Comparison of ENCODE assay signal across 1 cellular context in genomic region chr2:219331560-219332213, GRCh38.
TF ChIP-seq lines count a peak whose summit lies in the region.

No MANE protein-coding gene starts in this region.

TF ChIP-seq in HepG2, 621 proteins besides CTCF, POLR2A, EP300 and RAD21 (continued from another document and continues in another):
- TF ChIP-seq, protein P1, sequence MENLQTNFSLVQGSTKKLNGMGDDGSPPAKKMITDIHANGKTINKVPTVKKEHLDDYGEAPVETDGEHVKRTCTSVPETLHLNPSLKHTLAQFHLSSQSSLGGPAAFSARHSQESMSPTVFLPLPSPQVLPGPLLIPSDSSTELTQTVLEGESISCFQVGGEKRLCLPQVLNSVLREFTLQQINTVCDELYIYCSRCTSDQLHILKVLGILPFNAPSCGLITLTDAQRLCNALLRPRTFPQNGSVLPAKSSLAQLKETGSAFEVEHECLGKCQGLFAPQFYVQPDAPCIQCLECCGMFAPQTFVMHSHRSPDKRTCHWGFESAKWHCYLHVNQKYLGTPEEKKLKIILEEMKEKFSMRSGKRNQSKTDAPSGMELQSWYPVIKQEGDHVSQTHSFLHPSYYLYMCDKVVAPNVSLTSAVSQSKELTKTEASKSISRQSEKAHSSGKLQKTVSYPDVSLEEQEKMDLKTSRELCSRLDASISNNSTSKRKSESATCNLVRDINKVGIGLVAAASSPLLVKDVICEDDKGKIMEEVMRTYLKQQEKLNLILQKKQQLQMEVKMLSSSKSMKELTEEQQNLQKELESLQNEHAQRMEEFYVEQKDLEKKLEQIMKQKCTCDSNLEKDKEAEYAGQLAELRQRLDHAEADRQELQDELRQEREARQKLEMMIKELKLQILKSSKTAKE (CRISPR knock-in tag; IDR thresholded peaks at IDR 0.05; ENCODE audit: borderline replicate concordance), result peak; percentile 21; the same call in 1 of the 2 replicates
- peak; percentile 97 for TF ChIP-seq STAT5B (CRISPR knock-in tag; IDR thresholded peaks at IDR 0.05)
- peak; percentile 77; the same call in 1 of the 2 replicates for TF ChIP-seq ATF5 (CRISPR knock-in tag; IDR thresholded peaks at IDR 0.05; ENCODE audit: low read depth)
- TF ChIP-seq, protein P2, sequence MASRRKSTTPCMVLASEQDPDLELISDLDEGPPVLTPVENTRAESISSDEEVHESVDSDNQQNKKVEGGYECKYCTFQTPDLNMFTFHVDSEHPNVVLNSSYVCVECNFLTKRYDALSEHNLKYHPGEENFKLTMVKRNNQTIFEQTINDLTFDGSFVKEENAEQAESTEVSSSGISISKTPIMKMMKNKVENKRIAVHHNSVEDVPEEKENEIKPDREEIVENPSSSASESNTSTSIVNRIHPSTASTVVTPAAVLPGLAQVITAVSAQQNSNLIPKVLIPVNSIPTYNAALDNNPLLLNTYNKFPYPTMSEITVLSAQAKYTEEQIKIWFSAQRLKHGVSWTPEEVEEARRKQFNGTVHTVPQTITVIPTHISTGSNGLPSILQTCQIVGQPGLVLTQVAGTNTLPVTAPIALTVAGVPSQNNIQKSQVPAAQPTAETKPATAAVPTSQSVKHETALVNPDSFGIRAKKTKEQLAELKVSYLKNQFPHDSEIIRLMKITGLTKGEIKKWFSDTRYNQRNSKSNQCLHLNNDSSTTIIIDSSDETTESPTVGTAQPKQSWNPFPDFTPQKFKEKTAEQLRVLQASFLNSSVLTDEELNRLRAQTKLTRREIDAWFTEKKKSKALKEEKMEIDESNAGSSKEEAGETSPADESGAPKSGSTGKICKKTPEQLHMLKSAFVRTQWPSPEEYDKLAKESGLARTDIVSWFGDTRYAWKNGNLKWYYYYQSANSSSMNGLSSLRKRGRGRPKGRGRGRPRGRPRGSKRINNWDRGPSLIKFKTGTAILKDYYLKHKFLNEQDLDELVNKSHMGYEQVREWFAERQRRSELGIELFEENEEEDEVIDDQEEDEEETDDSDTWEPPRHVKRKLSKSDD (CRISPR knock-in tag; IDR thresholded peaks at IDR 0.05; ENCODE audit: low read depth), result peak; percentile 71
- TF ChIP-seq ZNF546 (CRISPR knock-in tag; conservative IDR thresholded peaks at IDR 0.05), result peak; percentile 76; the same call in 1 of the 2 replicates
- TF ChIP-seq PCBP1 (IDR thresholded peaks at IDR 0.05; ENCODE audit: borderline replicate concordance, low read depth, low read length), result no peak
- peak; percentile 88; the same call in 1 of the 2 replicates for TF ChIP-seq ATF6 (CRISPR knock-in tag; conservative IDR thresholded peaks at IDR 0.05)
- 0 out of 2 replicates have a peak, but pooled peaks have one; percentile 30 for TF ChIP-seq ZNF136 (CRISPR knock-in tag; IDR thresholded peaks at IDR 0.05; ENCODE audit: low read depth)
- TF ChIP-seq ZNF564 (CRISPR knock-in tag; IDR thresholded peaks at IDR 0.05), result no peak
- TF ChIP-seq, protein P3, sequence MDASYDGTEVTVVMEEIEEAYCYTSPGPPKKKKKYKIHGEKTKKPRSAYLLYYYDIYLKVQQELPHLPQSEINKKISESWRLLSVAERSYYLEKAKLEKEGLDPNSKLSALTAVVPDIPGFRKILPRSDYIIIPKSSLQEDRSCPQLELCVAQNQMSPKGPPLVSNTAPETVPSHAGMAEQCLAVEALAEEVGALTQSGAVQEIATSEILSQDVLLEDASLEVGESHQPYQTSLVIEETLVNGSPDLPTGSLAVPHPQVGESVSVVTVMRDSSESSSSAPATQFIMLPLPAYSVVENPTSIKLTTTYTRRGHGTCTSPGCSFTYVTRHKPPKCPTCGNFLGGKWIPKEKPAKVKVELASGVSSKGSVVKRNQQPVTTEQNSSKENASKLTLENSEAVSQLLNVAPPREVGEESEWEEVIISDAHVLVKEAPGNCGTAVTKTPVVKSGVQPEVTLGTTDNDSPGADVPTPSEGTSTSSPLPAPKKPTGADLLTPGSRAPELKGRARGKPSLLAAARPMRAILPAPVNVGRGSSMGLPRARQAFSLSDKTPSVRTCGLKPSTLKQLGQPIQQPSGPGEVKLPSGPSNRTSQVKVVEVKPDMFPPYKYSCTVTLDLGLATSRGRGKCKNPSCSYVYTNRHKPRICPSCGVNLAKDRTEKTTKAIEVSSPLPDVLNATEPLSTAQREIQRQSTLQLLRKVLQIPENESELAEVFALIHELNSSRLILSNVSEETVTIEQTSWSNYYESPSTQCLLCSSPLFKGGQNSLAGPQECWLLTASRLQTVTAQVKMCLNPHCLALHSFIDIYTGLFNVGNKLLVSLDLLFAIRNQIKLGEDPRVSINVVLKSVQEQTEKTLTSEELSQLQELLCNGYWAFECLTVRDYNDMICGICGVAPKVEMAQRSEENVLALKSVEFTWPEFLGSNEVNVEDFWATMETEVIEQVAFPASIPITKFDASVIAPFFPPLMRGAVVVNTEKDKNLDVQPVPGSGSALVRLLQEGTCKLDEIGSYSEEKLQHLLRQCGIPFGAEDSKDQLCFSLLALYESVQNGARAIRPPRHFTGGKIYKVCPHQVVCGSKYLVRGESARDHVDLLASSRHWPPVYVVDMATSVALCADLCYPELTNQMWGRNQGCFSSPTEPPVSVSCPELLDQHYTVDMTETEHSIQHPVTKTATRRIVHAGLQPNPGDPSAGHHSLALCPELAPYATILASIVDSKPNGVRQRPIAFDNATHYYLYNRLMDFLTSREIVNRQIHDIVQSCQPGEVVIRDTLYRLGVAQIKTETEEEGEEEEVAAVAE (CRISPR knock-in tag; IDR thresholded peaks at IDR 0.05; ENCODE audit: borderline replicate concordance), result peak; percentile 93; the same call in 1 of the 2 replicates
- TF ChIP-seq IRF2 (CRISPR knock-in tag; IDR thresholded peaks at IDR 0.05), result peak; percentile 76; the same call in 1 of the 2 replicates
- peak; percentile 57; the same call in 1 of the 2 replicates for TF ChIP-seq ZNF660 (CRISPR knock-in tag; IDR thresholded peaks at IDR 0.05; ENCODE audit: borderline replicate concordance, low read depth)
- peak; percentile 95; the same call in 1 of the 2 replicates for TF ChIP-seq KLF15 (CRISPR knock-in tag; IDR thresholded peaks at IDR 0.05; ENCODE audit: borderline replicate concordance)
- peak; percentile 50; the same call in 1 of the 2 replicates for TF ChIP-seq ZNF777 (CRISPR knock-in tag; IDR thresholded peaks at IDR 0.05)
- no peak for TF ChIP-seq ZNF34 (CRISPR knock-in tag; IDR thresholded peaks at IDR 0.05; ENCODE audit: borderline replicate concordance)
- no peak for TF ChIP-seq TBX3 (IDR thresholded peaks at IDR 0.05; ENCODE audit: borderline replicate concordance)
- TF ChIP-seq ZMAT3 (CRISPR knock-in tag; conservative IDR thresholded peaks at IDR 0.05), result peak; percentile 91
- peak; percentile 40; the same call in 1 of the 2 replicates for TF ChIP-seq ZFY (CRISPR knock-in tag; IDR thresholded peaks at IDR 0.05)
- TF ChIP-seq, protein P4, sequence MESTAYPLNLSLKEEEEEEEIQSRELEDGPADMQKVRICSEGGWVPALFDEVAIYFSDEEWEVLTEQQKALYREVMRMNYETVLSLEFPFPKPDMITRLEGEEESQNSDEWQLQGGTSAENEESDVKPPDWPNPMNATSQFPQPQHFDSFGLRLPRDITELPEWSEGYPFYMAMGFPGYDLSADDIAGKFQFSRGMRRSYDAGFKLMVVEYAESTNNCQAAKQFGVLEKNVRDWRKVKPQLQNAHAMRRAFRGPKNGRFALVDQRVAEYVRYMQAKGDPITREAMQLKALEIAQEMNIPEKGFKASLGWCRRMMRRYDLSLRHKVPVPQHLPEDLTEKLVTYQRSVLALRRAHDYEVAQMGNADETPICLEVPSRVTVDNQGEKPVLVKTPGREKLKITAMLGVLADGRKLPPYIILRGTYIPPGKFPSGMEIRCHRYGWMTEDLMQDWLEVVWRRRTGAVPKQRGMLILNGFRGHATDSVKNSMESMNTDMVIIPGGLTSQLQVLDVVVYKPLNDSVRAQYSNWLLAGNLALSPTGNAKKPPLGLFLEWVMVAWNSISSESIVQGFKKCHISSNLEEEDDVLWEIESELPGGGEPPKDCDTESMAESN (CRISPR knock-in tag; conservative IDR thresholded peaks at IDR 0.05), result peak; percentile 79
- TF ChIP-seq ZNF737 (CRISPR knock-in tag; IDR thresholded peaks at IDR 0.05; ENCODE audit: borderline replicate concordance), result peak; percentile 63; the same call in 1 of the 2 replicates
- TF ChIP-seq IKZF4 (CRISPR knock-in tag; IDR thresholded peaks at IDR 0.05; ENCODE audit: borderline replicate concordance, low read depth, not compliant biosample characterization), result peak; percentile 96
- no peak for TF ChIP-seq THAP7 (CRISPR knock-in tag; IDR thresholded peaks at IDR 0.05)
- TF ChIP-seq, protein P5, sequence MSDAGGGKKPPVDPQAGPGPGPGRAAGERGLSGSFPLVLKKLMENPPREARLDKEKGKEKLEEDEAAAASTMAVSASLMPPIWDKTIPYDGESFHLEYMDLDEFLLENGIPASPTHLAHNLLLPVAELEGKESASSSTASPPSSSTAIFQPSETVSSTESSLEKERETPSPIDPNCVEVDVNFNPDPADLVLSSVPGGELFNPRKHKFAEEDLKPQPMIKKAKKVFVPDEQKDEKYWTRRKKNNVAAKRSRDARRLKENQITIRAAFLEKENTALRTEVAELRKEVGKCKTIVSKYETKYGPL (CRISPR knock-in tag; IDR thresholded peaks at IDR 0.05), result peak; percentile 61; the same call in 1 of the 2 replicates
- peak; percentile 98 for TF ChIP-seq KLF6 (CRISPR knock-in tag; IDR thresholded peaks at IDR 0.05)
- TF ChIP-seq RFXANK (CRISPR knock-in tag; IDR thresholded peaks at IDR 0.05), result no peak
- peak; percentile 85 for TF ChIP-seq MEF2D (CRISPR knock-in tag; IDR thresholded peaks at IDR 0.05)
- TF ChIP-seq ZBED4 (CRISPR knock-in tag; IDR thresholded peaks at IDR 0.05; ENCODE audit: borderline replicate concordance), result peak; percentile 96
- peak; percentile 49; the same call in 1 of the 2 replicates for TF ChIP-seq REPIN1 (CRISPR knock-in tag; IDR thresholded peaks at IDR 0.05; ENCODE audit: borderline replicate concordance, low read depth)
- TF ChIP-seq ZNF781 (CRISPR knock-in tag; IDR thresholded peaks at IDR 0.05; ENCODE audit: borderline replicate concordance, not compliant biosample characterization), result peak; percentile 85
